ENCODE assay signal across 14 cellular contexts in the genomic region with DNA sequence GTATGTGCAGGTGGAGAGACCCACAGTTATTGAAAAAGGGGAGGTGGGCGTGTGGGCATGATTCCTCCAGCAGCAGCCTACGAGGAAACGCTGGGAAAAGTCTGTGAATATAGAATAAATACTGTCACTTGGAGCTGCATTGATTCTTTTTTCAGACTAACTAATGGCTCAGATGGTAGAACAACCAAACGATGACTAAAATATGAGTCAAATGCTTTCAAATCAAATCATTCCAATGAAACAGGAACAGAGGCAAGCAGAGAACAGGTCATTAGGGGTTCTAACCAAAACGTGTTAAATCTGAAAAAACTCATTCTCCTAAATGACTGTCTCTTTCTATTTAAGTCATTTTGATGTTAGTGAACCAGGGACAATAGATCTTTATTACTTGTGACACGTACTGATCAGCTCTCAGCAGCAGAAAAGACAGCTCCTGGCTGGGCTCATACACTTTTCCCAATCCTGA. TPM values are rescaled to one million over a fixed set of nuclear protein-coding genes. Genes with fewer than 3 reads are reported as not detected.
DNase-seq lines count a peak whose midpoint lies in the region; ATAC-seq and TF ChIP-seq lines count a peak whose summit lies in the region.
"Had no signal": no experiment of that assay in that cellular context is flagged by ENCODE, and none has a peak within 500 bp of the region (broad histone marks: within the 10 kb centered on the region; RNA-seq: fewer than 3 reads in every experiment).

No MANE protein-coding gene starts in this region.

- TF ChIP-seq EP300 in tibial nerve (IDR thresholded peaks at IDR 0.05), result no peak

- H3K36me3 ChIP-seq in tibial nerve, result peaks cover 0 to 15% (median 0%) of the 10 kb centered on the region in 3 donors

- no peaks in the 10 kb centered on the region for H3K9me3 ChIP-seq in tibial nerve

- TF ChIP-seq POLR2A in tibial nerve (IDR thresholded peaks at IDR 0.05), result no peak

- no peak overlapping the region for H3K4me3 ChIP-seq in foreskin fibroblast (ENCODE audit: low read depth in 1 of 2, low read length in 2 of 2)
- H3K4me3 ChIP-seq in tibial nerve, result no peak overlapping the region
- H3K4me3 ChIP-seq: skin epidermis had no signal

- peak; percentile 42 for DNase-seq in EL
- DNase-seq in M059J (ENCODE audit: low read depth), result peak; percentile 60
- DNase-seq in foreskin fibroblast, result peak; percentile 42 to 70
- no peak for DNase-seq in NCI-H1694 (lab: John Stamatoyannopoulos, UW)
- DNase-seq in posterior cingulate gyrus, result no peak
- no peak for DNase-seq in tibial nerve (ENCODE audit: low spot score in 2 of 2)
- DNase-seq: activated naive CD8-positive, alpha-beta T cell treated with anti-CD3 and anti-CD28 coated beads, Interleukin-2, amount 50 U/mL, for 24 hours; effector CD4-positive, alpha-beta T cell; MV-4-11; NCI-H774 had no signal

- intact Hi-C loops in posterior cingulate gyrus (cut with DNase I), result no loop called here

- WGBS in tibial nerve, 2 donors, result 65 to 68% methylated on average over 6 of the region's 6 CpGs

- H3K4me1 ChIP-seq in tibial nerve, result no peaks in the 10 kb centered on the region

- no peak overlapping the region for H3K27ac ChIP-seq in tibial nerve
- H3K27ac ChIP-seq: C4-2B, skin epidermis had no signal

- TF ChIP-seq CTCF in foreskin fibroblast (IDR thresholded peaks at IDR 0.05; ENCODE audit: low read depth, low read length) (no peak), tibial nerve (IDR thresholded peaks at IDR 0.05) (no peak)

- peak; percentile 74 for ATAC-seq in GM21529 (IDR thresholded peaks at IDR 0.05; ENCODE audit: unreplicated experiment)
- no peak for ATAC-seq in GM18502 (IDR thresholded peaks at IDR 0.05; ENCODE audit: poor library complexity, unreplicated experiment)
- ATAC-seq: activated naive CD8-positive, alpha-beta T cell treated with anti-CD3 and anti-CD28 coated beads, Interleukin-2, amount 50 U/mL, for 24 hours had no signal

- no peaks in the 10 kb centered on the region for H3K27me3 ChIP-seq in tibial nerve

RNA-seq across cellular contexts. Expression of a gene that starts 35.1 kb away (rescaled TPM):
- 0.79 and 1.2 TPM in 2 replicates for total RNA-seq in M059J (2014; rRNA removed; shearing (Covaris generic))
- total RNA-seq in tibial nerve, result 10 to 100 TPM; 10.5 to 21.6 (median 15.4) TPM

Comparison
In these comparisons a context has a peak if more than half of its experiments do, and no peak if none do; other contexts are left out.
1. DNase-seq: peak in EL (single experiment), M059J (single experiment) and foreskin fibroblast (2 of 2); none in NCI-H1694 (single experiment), posterior cingulate gyrus (0 of 10) and tibial nerve (0 of 2).